Comparison of ENCODE assay signal across 9 cellular contexts in genomic region chrX:149503446-149503845, GRCh38. TPM values are rescaled to one million over a fixed set of nuclear protein-coding genes. Genes with fewer than 3 reads are reported as not detected.
DNase-seq lines count a peak whose midpoint lies in the region; ATAC-seq, FAIRE-seq and TF ChIP-seq lines count a peak whose summit lies in the region.
"Not testable (repeated sequence)": the region's sequence is repeated elsewhere in the genome, so short reads cannot be mapped to it uniquely, and the experiment has no call there.
"Had no signal": no experiment of that assay in that cellular context is flagged by ENCODE, and none has a peak within 500 bp of the region (broad histone marks: within the 10 kb centered on the region; RNA-seq: fewer than 3 reads in every experiment).

No MANE protein-coding gene starts in this region.

- TF ChIP-seq POLR2A in H1 (IDR thresholded peaks at IDR 0.05; ENCODE audit: control extremely low read depth in 1 of 2, low read depth in 2 of 2, low read length in 2 of 2), result not testable (repeated sequence)

- TF ChIP-seq CTCF in GM10248 (IDR thresholded peaks at IDR 0.05; ENCODE audit: control extremely low read depth, extremely low read depth, low read depth, missing control alignments); HL-60 (IDR thresholded peaks at IDR 0.05; ENCODE audit: insufficient read depth, low read length); H1 (IDR thresholded peaks at IDR 0.05; ENCODE audit: control extremely low read depth in 1 of 3, insufficient read depth in 1 of 3, low read depth in 1 of 3, low read length in 3 of 3): not testable (repeated sequence)

- ATAC-seq in GM21825 (IDR thresholded peaks at IDR 0.05; ENCODE audit: unreplicated experiment), result peak; percentile 66
- ATAC-seq in naive thymus-derived CD8-positive, alpha-beta T cell, result peak; percentile 61

- H3K4me1 Mint-ChIP-seq in naive thymus-derived CD8-positive, alpha-beta T cell, result peaks cover 9 to 41% (median 39%) of the 10 kb centered on the region in 4 donors

- H3K79me1 ChIP-seq in H1 (ENCODE audit: low read depth, low read length), result not testable (repeated sequence)

- H4K8ac ChIP-seq in H1 (ENCODE audit: extremely low read depth, insufficient read depth, low read length), result not testable (repeated sequence)

- peak overlapping the region; percentile 82 for H3K27ac ChIP-seq in HL-60 (replicated peaks)
- not testable (repeated sequence) for H3K27ac ChIP-seq in H1 (ENCODE audit: low read depth, low read length)

- not testable (repeated sequence) for H2BK12ac ChIP-seq in H1 (ENCODE audit: low read depth, low read length)

- not testable (repeated sequence) for H3K56ac ChIP-seq in H1 (replicated peaks; ENCODE audit: insufficient read length, low read depth, low read length)

- CTCF ChIA-PET in GM10248 (lab: Yijun Ruan, JAX) (interaction anchor here (1.4 to 2.3 kb wide), 2 partner anchors 9 kb away, joined by 5 read pairs; no protein-coding TSS in a partner anchor), H1 (lab: Charles Lee; ENCODE audit: partially characterized antibody) (interaction anchor here (0.7 to 1.3 kb wide), 2 partner anchors 15 to 23 kb away, joined by 3 read pairs; no protein-coding TSS in a partner anchor)

- peaks cover 0 to 39% (median 5%) of the 10 kb centered on the region in 3 donors for H3K36me3 Mint-ChIP-seq in naive thymus-derived CD8-positive, alpha-beta T cell

- no CpG with 5 or more reads among the region's 10 CpGs for WGBS in H1 (ENCODE audit: extremely low coverage in 1 of 2, insufficient coverage in 1 of 2, insufficient read length in 1 of 2, insufficient replicate concordance in 2 of 2, low coverage in 1 of 2, low lambda C conversion rate in 2 of 2, missing lambda C conversion rate in 1 of 2), 2 experiments

- H4K91ac ChIP-seq in H1 (replicated peaks; ENCODE audit: insufficient read length, low read length), result not testable (repeated sequence)

- not testable (repeated sequence) for H3K18ac ChIP-seq in H1 (ENCODE audit: extremely low read depth, low read length)

- not testable (repeated sequence) for H3K9me3 Mint-ChIP-seq in naive thymus-derived CD8-positive, alpha-beta T cell

- H2AK5ac ChIP-seq in H1 (ENCODE audit: low read depth, low read length), result not testable (repeated sequence)

- H2BK20ac ChIP-seq in H1 (ENCODE audit: low read length), result not testable (repeated sequence)

- not testable (repeated sequence) for H3K27me3 ChIP-seq in HL-60 (ENCODE audit: insufficient read depth, poor library complexity, severe bottlenecking); H1 (replicated peaks in 1 of 4; ENCODE audit: control insufficient read depth in 3 of 4, extremely low read depth in 1 of 4, insufficient read depth in 3 of 4, low read length in 3 of 4)

- H3K9me3 ChIP-seq in H1 (ENCODE audit: insufficient read depth in 2 of 2, low read depth in 1 of 2, low read length in 1 of 2), result not testable (repeated sequence)

- not testable (repeated sequence) for TF ChIP-seq EP300 in H1 (IDR thresholded peaks at IDR 0.05; ENCODE audit: borderline replicate concordance in 1 of 2, low read depth in 2 of 2, low read length in 2 of 2)

- not testable (repeated sequence) for H2BK5ac ChIP-seq in H1 (ENCODE audit: low read depth, low read length)

- peak; percentile 82 for FAIRE-seq in H1 (lab: Jason Lieb, UNC)

- not testable (repeated sequence) for H4K20me1 ChIP-seq in H1 (replicated peaks in 1 of 2; ENCODE audit: control insufficient read depth in 1 of 2, insufficient read depth in 2 of 2, low read length in 2 of 2)

- not testable (repeated sequence) for TF ChIP-seq RAD21 in H1 (IDR thresholded peaks at IDR 0.05 in 1 of 2, conservative IDR thresholded peaks at IDR 0.05 in 1 of 2; ENCODE audit: low read depth in 2 of 2, low read length in 2 of 2)

- H3K4me3 ChIP-seq in HL-60 (replicated peaks; ENCODE audit: insufficient read depth, low read length); H1 (ENCODE audit: extremely low read depth in 1 of 4, insufficient read depth in 2 of 4, low read depth in 3 of 4, low read length in 4 of 4): not testable (repeated sequence)

- H3K4ac ChIP-seq in H1 (replicated peaks; ENCODE audit: insufficient read length, low read depth, low read length), result not testable (repeated sequence)

- H3K79me2 ChIP-seq in H1 (ENCODE audit: control insufficient read depth in 1 of 2, insufficient read depth in 2 of 2, low read length in 2 of 2), result not testable (repeated sequence)

- not testable (repeated sequence) for H3K9ac ChIP-seq in H1 (replicated peaks in 1 of 4; ENCODE audit: extremely low read depth in 1 of 4, low read depth in 3 of 4, low read length in 3 of 4)

- not testable (repeated sequence) for H2BK120ac ChIP-seq in H1 (replicated peaks; ENCODE audit: low read depth, low read length)

- not testable (repeated sequence) for H3K36me3 ChIP-seq in H1 (ENCODE audit: control insufficient read depth in 2 of 4, insufficient read depth in 4 of 4, low read length in 3 of 4)

- not testable (repeated sequence) for H2AFZ ChIP-seq in H1 (ENCODE audit: low read length)

- H3K14ac ChIP-seq in H1 (ENCODE audit: insufficient read length), result not testable (repeated sequence)

- not testable (repeated sequence) for H3K4me2 ChIP-seq in H1 (ENCODE audit: insufficient read depth in 1 of 2, low read depth in 2 of 2, low read length in 2 of 2)

- not testable (repeated sequence) for H3K27me3 Mint-ChIP-seq in naive thymus-derived CD8-positive, alpha-beta T cell

- H3K27ac Mint-ChIP-seq in naive thymus-derived CD8-positive, alpha-beta T cell, result peak overlapping the region in 8 of 10 donors; percentile 35 to 100 (median 98)

- H3K23me2 ChIP-seq in H1 (ENCODE audit: low read depth, low read length), result not testable (repeated sequence)

- peak; percentile 21 for DNase-seq in GM10248 (ENCODE audit: extremely low spot score)
- peak; percentile 42 to 82 for DNase-seq in HL-60 (ENCODE audit: low read depth in 1 of 2, low spot score in 1 of 2)
- DNase-seq in RPMI8226, result peak; percentile 61
- DNase-seq in activated T-cell treated with anti-CD3 and anti-CD28 coated beads for 4 hours, result peak; percentile 34
- DNase-seq in H1 (ENCODE audit: low read depth in 1 of 2, low spot score in 2 of 2), result not testable (repeated sequence)
- peak; percentile 28 to 89 (median 62) for DNase-seq in naive thymus-derived CD8-positive, alpha-beta T cell
- peak; percentile 60 for DNase-seq in stimulated activated naive CD4-positive, alpha-beta T cell treated with Interleukin-2 at 50 U/mL for 16 hours (lab: John Stamatoyannopoulos, UW)

- not testable (repeated sequence) for H2BK15ac ChIP-seq in H1 (ENCODE audit: low read length)

- not testable (repeated sequence) for H4K5ac ChIP-seq in H1 (ENCODE audit: insufficient read length, low read depth, low read length)

- not testable (repeated sequence) for H3K4me1 ChIP-seq in H1 (replicated peaks in 1 of 4; ENCODE audit: control insufficient read depth in 3 of 4, insufficient read depth in 4 of 4, low read length in 3 of 4)

- H3K4me3 Mint-ChIP-seq in naive thymus-derived CD8-positive, alpha-beta T cell, result peak overlapping the region in 9 of 10 donors; percentile 85 to 99 (median 93)

- POLR2A ChIA-PET in GM10248 (lab: Yijun Ruan, JAX), result interaction anchor here (2.6 kb wide), 1 partner anchor 37 kb away, joined by 17 read pairs; the partner anchor contains the start of gene EOLA1
- POLR2A ChIA-PET in H1 (lab: Charles Lee; ENCODE audit: partially characterized antibody), result not testable (repeated sequence)
- POLR2A ChIA-PET in naive thymus-derived CD8-positive, alpha-beta T cell (lab: Charles Lee), result interaction anchor here (2.2 to 2.9 kb wide), 2 partner anchors 18 to 37 kb away, joined by 14 to 41 read pairs; partner anchors contain the start of gene EOLA1

- H3K23ac ChIP-seq in H1 (ENCODE audit: insufficient read length), result not testable (repeated sequence)

RNA-seq across cellular contexts. Expression of gene IDS, which starts 1.7 kb away (rescaled TPM):
- total RNA-seq in H1 (2021; fragmentation: NEBNext Ultra II Directional; extraction: Animal tissue kit (Norgen Biotek cat#: 25700)), result 18.0 and 19.9 TPM in 2 replicates
- polyA plus RNA-seq in H1 (2011; rRNA removed), result 17.9 and 20.7 TPM in 2 replicates
- polyA plus RNA-seq in H1 (2011; cell fraction: cytosol; rRNA removed), result 13.1 TPM
- 61.6 TPM for polyA plus RNA-seq in H1 (2011; cell fraction: nucleus; rRNA removed)
- 13.3 to 19.4 TPM (median 15.5 TPM) in 4 replicates for polyA plus RNA-seq in H1 (2012, experiment 1 of 2)
- polyA plus RNA-seq in H1 (2012, experiment 2 of 2), result 8.5 TPM
- polyA plus RNA-seq in H1 (2013, experiment 1 of 2), result 23.0 TPM
- polyA plus RNA-seq in H1 (2013, experiment 2 of 2), result 19.6 TPM
- 31.2 and 54.4 TPM in 2 replicates for polyA minus RNA-seq in H1 (2011; rRNA and poly(A)+ RNA removed)
- polyA minus RNA-seq in H1 (2011; cell fraction: cytosol; rRNA and poly(A)+ RNA removed), result 16.1 TPM
- polyA minus RNA-seq in H1 (2011; cell fraction: nucleus; rRNA and poly(A)+ RNA removed), result 42.4 TPM
- total RNA-seq in naive thymus-derived CD8-positive, alpha-beta T cell, result 100 to 1,000 TPM; 151 to 164 TPM
- 10 to 100 TPM; 65.4 to 98.4 (median 81.1) TPM for polyA plus RNA-seq in naive thymus-derived CD8-positive, alpha-beta T cell

RNA-seq across cellular contexts. Expression of gene EOLA1, which starts 37.4 kb away (rescaled TPM):
- 7.2 and 7.6 TPM in 2 replicates for total RNA-seq in H1 (2021; fragmentation: NEBNext Ultra II Directional; extraction: Animal tissue kit (Norgen Biotek cat#: 25700))
- polyA plus RNA-seq in H1 (2011; rRNA removed), result 3.3 and 5.4 TPM in 2 replicates
- 5.1 TPM for polyA plus RNA-seq in H1 (2011; cell fraction: cytosol; rRNA removed)
- 5.3 TPM for polyA plus RNA-seq in H1 (2011; cell fraction: nucleus; rRNA removed)
- 6.4 to 8.1 TPM (median 7.5 TPM) in 4 replicates for polyA plus RNA-seq in H1 (2012, experiment 1 of 2)
- polyA plus RNA-seq in H1 (2012, experiment 2 of 2), result 7.9 TPM
- 3.1 TPM for polyA plus RNA-seq in H1 (2013, experiment 1 of 2)
- 3.1 TPM for polyA plus RNA-seq in H1 (2013, experiment 2 of 2)
- polyA minus RNA-seq in H1 (2011; rRNA and poly(A)+ RNA removed), result 4.7 and 12.0 TPM in 2 replicates
- 4.6 TPM for polyA minus RNA-seq in H1 (2011; cell fraction: cytosol; rRNA and poly(A)+ RNA removed)
- polyA minus RNA-seq in H1 (2011; cell fraction: nucleus; rRNA and poly(A)+ RNA removed), result 6.5 TPM
- 10 to 100 TPM; 22.1 to 23.3 TPM for total RNA-seq in naive thymus-derived CD8-positive, alpha-beta T cell
- 10 to 100 TPM; 24.4 to 35.3 (median 25.0) TPM for polyA plus RNA-seq in naive thymus-derived CD8-positive, alpha-beta T cell

RNA-seq across cellular contexts. Expression of gene HSFX3, which starts 46.3 kb away (rescaled TPM):
- total RNA-seq in H1 (2021; fragmentation: NEBNext Ultra II Directional; extraction: Animal tissue kit (Norgen Biotek cat#: 25700)), result not detected in 2 replicates
- not detected in 2 replicates for polyA plus RNA-seq in H1 (2011; rRNA removed)
- polyA plus RNA-seq in H1 (2011; cell fraction: cytosol; rRNA removed), result not detected
- not detected for polyA plus RNA-seq in H1 (2011; cell fraction: nucleus; rRNA removed)
- not detected in 4 replicates for polyA plus RNA-seq in H1 (2012, experiment 1 of 2)
- polyA plus RNA-seq in H1 (2012, experiment 2 of 2), result not detected
- not detected for polyA plus RNA-seq in H1 (2013, experiment 1 of 2)
- not detected for polyA plus RNA-seq in H1 (2013, experiment 2 of 2)
- polyA minus RNA-seq in H1 (2011; rRNA and poly(A)+ RNA removed), result not detected in 2 replicates
- not detected for polyA minus RNA-seq in H1 (2011; cell fraction: cytosol; rRNA and poly(A)+ RNA removed)
- not detected for polyA minus RNA-seq in H1 (2011; cell fraction: nucleus; rRNA and poly(A)+ RNA removed)
- not detected for total RNA-seq in naive thymus-derived CD8-positive, alpha-beta T cell
- not detected for polyA plus RNA-seq in naive thymus-derived CD8-positive, alpha-beta T cell
- total RNA-seq: gastrocnemius medialis had no signal
